In genomic region chr4:155758500-155759371, GRCh38 we compare ENCODE assay signal across 1 cellular context.
TF ChIP-seq lines count a peak whose summit lies in the region.

Gene GUCY1B1 (plus strand): TSS chr4:155759021. CDS start chr4:155759141, 120 bp downstream.

TF ChIP-seq in HEK293, 187 proteins besides CTCF, POLR2A, EP300 and RAD21 (continued from another document and continues in another):
- TF ChIP-seq ZBTB20 (tag by site-specific recombination; IDR thresholded peaks at IDR 0.05) (peak; percentile 95), PRDM6 (tag by site-specific recombination; IDR thresholded peaks at IDR 0.05) (no peak), SALL2 (tag by site-specific recombination; IDR thresholded peaks at IDR 0.05; ENCODE audit: borderline replicate concordance) (no peak), HOXC10 (CRISPR knock-in tag; IDR thresholded peaks at IDR 0.05) (0 out of 2 replicates have a peak, but pooled peaks have one; percentile 25), ZNF24 (tag by site-specific recombination; IDR thresholded peaks at IDR 0.05) (no peak), ZNF157 (tag by site-specific recombination; IDR thresholded peaks at IDR 0.05) (no peak), PBX3 (CRISPR knock-in tag; IDR thresholded peaks at IDR 0.05) (no peak), ZNF112 (tag by site-specific recombination; IDR thresholded peaks at IDR 0.05) (no peak), ZNF248 (tag by site-specific recombination; IDR thresholded peaks at IDR 0.05) (no peak), BCL11A (tag by site-specific recombination; IDR thresholded peaks at IDR 0.05; ENCODE audit: low read depth) (no peak), BCL6B (tag by site-specific recombination; IDR thresholded peaks at IDR 0.05) (no peak), OVOL3 (tag by site-specific recombination; IDR thresholded peaks at IDR 0.05) (no peak), ZEB2 (tag by site-specific recombination; IDR thresholded peaks at IDR 0.05) (peak; percentile 25; the same call in 1 of the 2 replicates), ZNF341 (tag by site-specific recombination; IDR thresholded peaks at IDR 0.05; ENCODE audit: low read depth) (peak; percentile 99), ZNF175 (tag by site-specific recombination; IDR thresholded peaks at IDR 0.05) (no peak), PRDM10 (tag by site-specific recombination; IDR thresholded peaks at IDR 0.05) (peak; percentile 44; the same call in 1 of the 2 replicates), ZNF394 (tag by site-specific recombination; IDR thresholded peaks at IDR 0.05; ENCODE audit: borderline replicate concordance) (peak; percentile 28; the same call in 1 of the 2 replicates), GLIS2 (tag by site-specific recombination; IDR thresholded peaks at IDR 0.05) (peak; percentile 92), PATZ1 (tag by site-specific recombination; IDR thresholded peaks at IDR 0.05) (peak; percentile 71), ZNF610 (tag by site-specific recombination; IDR thresholded peaks at IDR 0.05; ENCODE audit: borderline replicate concordance) (0 out of 2 replicates have a peak, but pooled peaks have one; percentile 13), ZSCAN30 (tag by site-specific recombination; IDR thresholded peaks at IDR 0.05) (no peak), SP7 (tag by site-specific recombination; IDR thresholded peaks at IDR 0.05) (0 out of 2 replicates have a peak, but pooled peaks have one; percentile 24), EGR2 (tag by site-specific recombination; IDR thresholded peaks at IDR 0.05; ENCODE audit: low read depth) (peak; percentile 28), ZXDB (tag by site-specific recombination; IDR thresholded peaks at IDR 0.05) (peak; percentile 56; the same call in 1 of the 2 replicates), ZNF280D (tag by site-specific recombination; IDR thresholded peaks at IDR 0.05) (no peak), ZSCAN16 (tag by site-specific recombination; IDR thresholded peaks at IDR 0.05) (no peak), ZBTB11 (tag by site-specific recombination; conservative IDR thresholded peaks at IDR 0.05; ENCODE audit: low read depth) (no peak), KLF1 (tag by site-specific recombination; IDR thresholded peaks at IDR 0.05) (0 out of 2 replicates have a peak, but pooled peaks have one; percentile 11), ZNF48 (tag by site-specific recombination; IDR thresholded peaks at IDR 0.05) (no peak), ZNF76 (tag by site-specific recombination; IDR thresholded peaks at IDR 0.05; ENCODE audit: borderline replicate concordance, low read depth) (no peak; the same call in 1 of the 2 replicates)
- TF ChIP-seq, protein P1, sequence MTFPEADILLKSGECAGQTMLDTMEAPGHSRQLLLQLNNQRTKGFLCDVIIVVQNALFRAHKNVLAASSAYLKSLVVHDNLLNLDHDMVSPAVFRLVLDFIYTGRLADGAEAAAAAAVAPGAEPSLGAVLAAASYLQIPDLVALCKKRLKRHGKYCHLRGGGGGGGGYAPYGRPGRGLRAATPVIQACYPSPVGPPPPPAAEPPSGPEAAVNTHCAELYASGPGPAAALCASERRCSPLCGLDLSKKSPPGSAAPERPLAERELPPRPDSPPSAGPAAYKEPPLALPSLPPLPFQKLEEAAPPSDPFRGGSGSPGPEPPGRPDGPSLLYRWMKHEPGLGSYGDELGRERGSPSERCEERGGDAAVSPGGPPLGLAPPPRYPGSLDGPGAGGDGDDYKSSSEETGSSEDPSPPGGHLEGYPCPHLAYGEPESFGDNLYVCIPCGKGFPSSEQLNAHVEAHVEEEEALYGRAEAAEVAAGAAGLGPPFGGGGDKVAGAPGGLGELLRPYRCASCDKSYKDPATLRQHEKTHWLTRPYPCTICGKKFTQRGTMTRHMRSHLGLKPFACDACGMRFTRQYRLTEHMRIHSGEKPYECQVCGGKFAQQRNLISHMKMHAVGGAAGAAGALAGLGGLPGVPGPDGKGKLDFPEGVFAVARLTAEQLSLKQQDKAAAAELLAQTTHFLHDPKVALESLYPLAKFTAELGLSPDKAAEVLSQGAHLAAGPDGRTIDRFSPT (tag by site-specific recombination; IDR thresholded peaks at IDR 0.05) = peak; percentile 13; the same call in 1 of the 2 replicates
- TF ChIP-seq, protein P2, sequence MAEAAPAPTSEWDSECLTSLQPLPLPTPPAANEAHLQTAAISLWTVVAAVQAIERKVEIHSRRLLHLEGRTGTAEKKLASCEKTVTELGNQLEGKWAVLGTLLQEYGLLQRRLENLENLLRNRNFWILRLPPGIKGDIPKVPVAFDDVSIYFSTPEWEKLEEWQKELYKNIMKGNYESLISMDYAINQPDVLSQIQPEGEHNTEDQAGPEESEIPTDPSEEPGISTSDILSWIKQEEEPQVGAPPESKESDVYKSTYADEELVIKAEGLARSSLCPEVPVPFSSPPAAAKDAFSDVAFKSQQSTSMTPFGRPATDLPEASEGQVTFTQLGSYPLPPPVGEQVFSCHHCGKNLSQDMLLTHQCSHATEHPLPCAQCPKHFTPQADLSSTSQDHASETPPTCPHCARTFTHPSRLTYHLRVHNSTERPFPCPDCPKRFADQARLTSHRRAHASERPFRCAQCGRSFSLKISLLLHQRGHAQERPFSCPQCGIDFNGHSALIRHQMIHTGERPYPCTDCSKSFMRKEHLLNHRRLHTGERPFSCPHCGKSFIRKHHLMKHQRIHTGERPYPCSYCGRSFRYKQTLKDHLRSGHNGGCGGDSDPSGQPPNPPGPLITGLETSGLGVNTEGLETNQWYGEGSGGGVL (tag by site-specific recombination; IDR thresholded peaks at IDR 0.05) = peak; percentile 28; the same call in 1 of the 2 replicates
